In genomic region chr4:1150875-1151274, GRCh38 we compare ENCODE assay signal across 26 cellular contexts. TPM values are rescaled to one million over a fixed set of nuclear protein-coding genes. Genes with fewer than 3 reads are reported as not detected.
"Had no signal": no experiment of that assay in that cellular context is flagged by ENCODE, and none has a peak within 500 bp of the region (broad histone marks: within the 10 kb centered on the region; RNA-seq: fewer than 3 reads in every experiment).

No MANE protein-coding gene starts in this region.

- H3K36me3 ChIP-seq: ascending aorta, brain microvascular endothelial cell, gastroesophageal sphincter, heart right ventricle had no signal

- ATAC-seq: activated naive CD4-positive, alpha-beta T cell treated with anti-CD3 and anti-CD28 coated beads, Interleukin-2, amount 50 U/mL, for 72 hours; activated T-cell treated with anti-CD3 and anti-CD28 coated beads, Interleukin-2, amount 50 U/mL, for 72 hours; gastroesophageal sphincter; WTC11 had no signal

- DNase-seq: activated CD4-positive, alpha-beta memory T cell treated with anti-CD3 and anti-CD28 coated beads, Interleukin-2, amount 10 ng/mL, durations not matched to agents 7 days and 5 days; activated CD4-positive, alpha-beta T cell treated with anti-CD3 and anti-CD28 coated beads for 1 hour; activated CD4-positive, alpha-beta T cell treated with anti-CD3 and anti-CD28 coated beads for 4 hours; activated CD4-positive, alpha-beta T cell treated with anti-CD3 and anti-CD28 coated beads, Interleukin-2, amount 10 ng/mL, durations not matched to agents 7 days and 5 days; activated CD4-positive, alpha-beta T cell treated with anti-CD3 and anti-CD28 coated beads, Interleukin-2, amount 50 U/mL, for 4 hours; activated CD8-positive, alpha-beta memory T cell treated with anti-CD3 and anti-CD28 coated beads, Interleukin-2, amount 50 U/mL, for 48 hours; activated gamma-delta T cell; activated naive CD4-positive, alpha-beta T cell; activated naive CD4-positive, alpha-beta T cell treated with anti-CD3 and anti-CD28 coated beads, Interleukin-2, amount 10 ng/mL, durations not matched to agents 7 days and 5 days; activated naive CD8-positive, alpha-beta T cell treated with anti-CD3 and anti-CD28 coated beads, Interleukin-2, amount 10 ng/mL, durations not matched to agents 7 days and 5 days; activated T-cell treated with anti-CD3 and anti-CD28 coated beads for 4 hours; activated T-cell treated with anti-CD3 and anti-CD28 coated beads, Interleukin-2, amount 50 U/mL, for 24 hours; activated T-cell treated with anti-CD3 and anti-CD28 coated beads, Interleukin-2, amount 50 U/mL, for 72 hours; brain microvascular endothelial cell; dorsolateral prefrontal cortex; effector memory CD4-positive, alpha-beta T cell; endodermal cell; foreskin melanocyte; heart right ventricle; T-helper 2 cell had no signal

- H3K4me3 ChIP-seq: ascending aorta, coronary artery, dorsolateral prefrontal cortex, gastroesophageal sphincter, heart right ventricle had no signal

- H3K27me3 ChIP-seq: ascending aorta had no signal

- H3K27ac ChIP-seq: ascending aorta, brain microvascular endothelial cell, coronary artery, dorsolateral prefrontal cortex, gastroesophageal sphincter, heart right ventricle had no signal

- FAIRE-seq: bronchial epithelial cell had no signal

- H3K9me3 ChIP-seq: ascending aorta, gastroesophageal sphincter, heart right ventricle had no signal

RNA-seq across cellular contexts. Expression of gene RNF212, which starts 37.5 kb away (rescaled TPM):
- total RNA-seq: ascending aorta had no signal
